8 cellular contexts compared by ENCODE assay signal in genomic region chr11:33829430-33830141, GRCh38. TPM values are rescaled to one million over a fixed set of nuclear protein-coding genes. Genes with fewer than 3 reads are reported as not detected.
DNase-seq lines count a peak whose midpoint lies in the region; ATAC-seq and TF ChIP-seq lines count a peak whose summit lies in the region.

No MANE protein-coding gene starts in this region.

- H3K9me3 ChIP-seq in HUES48 (ENCODE audit: control insufficient read depth, insufficient read depth, low read length) (no peaks in the 10 kb centered on the region), uterus (no peaks in the 10 kb centered on the region)

- peaks cover 39% of the 10 kb centered on the region for H3K27me3 Mint-ChIP-seq in activated naive CD8-positive, alpha-beta T cell
- peaks cover 53% of the 10 kb centered on the region for H3K27me3 Mint-ChIP-seq in osteocyte (ENCODE audit: unreplicated experiment)

- H3K27ac ChIP-seq in HUES48 (ENCODE audit: low read depth, low read length), result no peak overlapping the region
- H3K27ac ChIP-seq in RWPE1, result no peak overlapping the region
- H3K27ac ChIP-seq in uterus, result no peak overlapping the region

- TF ChIP-seq POLR2A in uterus (IDR thresholded peaks at IDR 0.05), result no peak

- peaks cover 32% of the 10 kb centered on the region for H3K27me3 ChIP-seq in HUES48 (ENCODE audit: control insufficient read depth, insufficient read depth, low read length)
- H3K27me3 ChIP-seq in uterus, result no peaks in the 10 kb centered on the region

- H3K4me1 ChIP-seq in HUES48 (ENCODE audit: control insufficient read depth, insufficient read depth, low read length) (no peaks in the 10 kb centered on the region), uterus (peaks cover 0 to 5% of the 10 kb centered on the region in 2 donors)

- no peak overlapping the region for H3K9ac ChIP-seq in HUES48 (ENCODE audit: low read depth, low read length)

- ATAC-seq in GM18511 (IDR thresholded peaks at IDR 0.05; ENCODE audit: unreplicated experiment), result peak; percentile 79
- peak; percentile 94 for ATAC-seq in Right ventricle myocardium superior (ENCODE audit: poor library complexity)

- peak overlapping the region; percentile 65 for H3K4me3 ChIP-seq in HUES48 (ENCODE audit: low read depth, low read length)
- H3K4me3 ChIP-seq in uterus, result peak overlapping the region; percentile 16 to 27

- peak; percentile 88 for TF ChIP-seq CTCF in RWPE1 (conservative IDR thresholded peaks at IDR 0.05; ENCODE audit: low read depth)
- peak; percentile 84 for TF ChIP-seq CTCF in osteocyte (IDR thresholded peaks at IDR 0.05)
- TF ChIP-seq CTCF in uterus (IDR thresholded peaks at IDR 0.05), result peak; percentile 65 to 75 (median 72)

- no peak overlapping the region for H3K27ac Mint-ChIP-seq in activated naive CD8-positive, alpha-beta T cell
- no peak overlapping the region for H3K27ac Mint-ChIP-seq in osteocyte (ENCODE audit: unreplicated experiment)

- intact Hi-C loops in Right ventricle myocardium superior (cut with DNase I) (no loop called here), uterus (cut with DNase I; ENCODE audit: low total_unique reads) (no loop called here)

- peak overlapping the region; percentile 83 for H3K4me3 Mint-ChIP-seq in activated naive CD8-positive, alpha-beta T cell
- peak overlapping the region; percentile 76 for H3K4me3 Mint-ChIP-seq in osteocyte (ENCODE audit: unreplicated experiment)

- CTCF ChIA-PET in RWPE1 (lab: Yijun Ruan, JAX), result interaction anchor here (0.6 to 4.9 kb wide), 19 partner anchors 11 to 520 kb away, joined by 3 to 39 read pairs (median 4); no protein-coding TSS in a partner anchor

- no peaks in the 10 kb centered on the region for H3K9me3 Mint-ChIP-seq in activated naive CD8-positive, alpha-beta T cell (ENCODE audit: low read depth)
- no peaks in the 10 kb centered on the region for H3K9me3 Mint-ChIP-seq in osteocyte (ENCODE audit: unreplicated experiment)

- POLR2A ChIA-PET in RWPE1 (lab: Yijun Ruan, JAX; ENCODE audit: low non-redundant PET), result no interaction called here

- no peaks in the 10 kb centered on the region for H3K36me3 ChIP-seq in HUES48 (ENCODE audit: control insufficient read depth, insufficient read depth, low read length)
- H3K36me3 ChIP-seq in uterus, result no peaks in the 10 kb centered on the region

- peaks cover 2% of the 10 kb centered on the region for H3K36me3 Mint-ChIP-seq in activated naive CD8-positive, alpha-beta T cell
- H3K36me3 Mint-ChIP-seq in osteocyte (ENCODE audit: unreplicated experiment), result no peaks in the 10 kb centered on the region

- peak; percentile 83 for DNase-seq in AG08395 (ENCODE audit: low spot score)
- DNase-seq in RWPE1 (ENCODE audit: low spot score), result peak; percentile 72
- peak; percentile 61 for DNase-seq in Right ventricle myocardium superior
- no peak for DNase-seq in osteocyte (ENCODE audit: extremely low spot score, unreplicated experiment)
- DNase-seq in uterus, result peak; percentile 53 to 54

- H3K4me1 Mint-ChIP-seq in activated naive CD8-positive, alpha-beta T cell (ENCODE audit: low read depth), result peaks cover 5% of the 10 kb centered on the region
- peaks cover 2% of the 10 kb centered on the region for H3K4me1 Mint-ChIP-seq in osteocyte (ENCODE audit: unreplicated experiment)

RNA-seq across cellular contexts. Expression of gene FBXO3, which starts 55.3 kb away (rescaled TPM):
- total RNA-seq in Right ventricle myocardium superior (45.3 TPM), osteocyte (30.6 and 31.1 TPM in 2 replicates), uterus (10 to 100 TPM; 12.0 to 92.7 (median 47.8) TPM)
